ENCODE assay signal across 23 cellular contexts in genomic region chr17:11302395-11302932, GRCh38.
DNase-seq lines count a peak whose midpoint lies in the region; ATAC-seq and TF ChIP-seq lines count a peak whose summit lies in the region.
"Had no signal": no experiment of that assay in that cellular context is flagged by ENCODE, and none has a peak within 500 bp of the region (broad histone marks: within the 10 kb centered on the region; RNA-seq: fewer than 3 reads in every experiment).

No MANE protein-coding gene starts in this region.

- H3K4me3 Mint-ChIP-seq in activated CD4-positive, alpha-beta T cell treated with anti-CD3 and anti-CD28 coated beads, Interleukin-2, amount 10 ng/mL, durations not matched to agents 24 days and 14 days, result no peak overlapping the region
- H3K4me3 Mint-ChIP-seq: CD14-positive monocyte; CD4-positive, CD25-positive, alpha-beta regulatory T cell; CD8-positive, alpha-beta memory T cell had no signal

- no peak for TF ChIP-seq POLR2A in gastroesophageal sphincter (IDR thresholded peaks at IDR 0.05)

- intact Hi-C loops in activated CD4-positive, alpha-beta T cell treated with anti-CD3 and anti-CD28 coated beads, Interleukin-2, amount 10 ng/mL, durations not matched to agents 24 days and 14 days (cut with micrococcal nuclease), result no loop called here
- intact Hi-C loops in sciatic nerve (cut with DNase I), result no loop called here

- no peak overlapping the region for H3K4me3 ChIP-seq in gastroesophageal sphincter
- H3K4me3 ChIP-seq: BLaER1, GM12878 had no signal

- H3K27me3 Mint-ChIP-seq in activated CD4-positive, alpha-beta T cell treated with anti-CD3 and anti-CD28 coated beads, Interleukin-2, amount 10 ng/mL, durations not matched to agents 24 days and 14 days, result no peaks in the 10 kb centered on the region
- H3K27me3 Mint-ChIP-seq: CD4-positive, alpha-beta memory T cell; CD4-positive, CD25-positive, alpha-beta regulatory T cell; CD8-positive, alpha-beta memory T cell had no signal

- no peaks in the 10 kb centered on the region for H3K9me3 Mint-ChIP-seq in activated CD4-positive, alpha-beta T cell treated with anti-CD3 and anti-CD28 coated beads, Interleukin-2, amount 10 ng/mL, durations not matched to agents 24 days and 14 days

- 57 to 63% methylated on average over 2 to 5 of the region's 6 CpGs for WGBS in gastroesophageal sphincter (ENCODE audit: low coverage in 1 of 2), 2 donors

- H3K27ac ChIP-seq in gastroesophageal sphincter (no peak overlapping the region), caudate nucleus (ENCODE audit: low read depth, low read length) (no peak overlapping the region)
- H3K27ac ChIP-seq: BLaER1 had no signal

- TF ChIP-seq CTCF in gastroesophageal sphincter (IDR thresholded peaks at IDR 0.05), result no peak

- no peak overlapping the region for H3K27ac Mint-ChIP-seq in activated CD4-positive, alpha-beta T cell treated with anti-CD3 and anti-CD28 coated beads, Interleukin-2, amount 10 ng/mL, durations not matched to agents 24 days and 14 days
- H3K27ac Mint-ChIP-seq: CD14-positive monocyte; CD4-positive, alpha-beta memory T cell; CD4-positive, CD25-positive, alpha-beta regulatory T cell; CD8-positive, alpha-beta memory T cell had no signal

- H3K36me3 Mint-ChIP-seq in activated CD4-positive, alpha-beta T cell treated with anti-CD3 and anti-CD28 coated beads, Interleukin-2, amount 10 ng/mL, durations not matched to agents 24 days and 14 days (ENCODE audit: low read depth), result no peaks in the 10 kb centered on the region
- H3K36me3 Mint-ChIP-seq: CD14-positive monocyte; CD4-positive, alpha-beta memory T cell; CD4-positive, CD25-positive, alpha-beta regulatory T cell had no signal

- no peak for TF ChIP-seq EP300 in gastroesophageal sphincter (IDR thresholded peaks at IDR 0.05)

- H3K4me1 Mint-ChIP-seq in activated CD4-positive, alpha-beta T cell treated with anti-CD3 and anti-CD28 coated beads, Interleukin-2, amount 10 ng/mL, durations not matched to agents 24 days and 14 days, result no peaks in the 10 kb centered on the region
- H3K4me1 Mint-ChIP-seq: CD14-positive monocyte; CD4-positive, alpha-beta memory T cell; CD4-positive, CD25-positive, alpha-beta regulatory T cell; CD8-positive, alpha-beta memory T cell had no signal

- no peaks in the 10 kb centered on the region for H3K9me3 ChIP-seq in gastroesophageal sphincter
- H3K9me3 ChIP-seq: BE2C, BLaER1 had no signal

- H3K4me1 ChIP-seq in gastroesophageal sphincter, result no peaks in the 10 kb centered on the region
- H3K4me1 ChIP-seq: BE2C, BLaER1 had no signal

- DNase-seq in activated CD4-positive, alpha-beta T cell treated with anti-CD3 and anti-CD28 coated beads, Interleukin-2, amount 10 ng/mL, durations not matched to agents 24 days and 14 days, result peak; percentile 18
- no peak for DNase-seq in activated CD4-positive, alpha-beta T cell treated with anti-CD3 and anti-CD28 coated beads for 48 hours
- DNase-seq in sciatic nerve (ENCODE audit: low spot score) (no peak), caudate nucleus (lab: John Stamatoyannopoulos, UW) (no peak)
- DNase-seq: 8988T; ACHN; BE2C; C1 segment of cervical spinal cord; CD4-positive, alpha-beta memory T cell; CD4-positive, CD25-positive, alpha-beta regulatory T cell; CD8-positive, alpha-beta memory T cell; COR-L47; DMS153; DMS53; DMS79; DND-41; EL; GDM1 had no signal

- peak; percentile 22 for ATAC-seq in gastroesophageal sphincter
- peak; percentile 57 for ATAC-seq in sciatic nerve
- ATAC-seq in GM21825 (IDR thresholded peaks at IDR 0.05; ENCODE audit: unreplicated experiment), result no peak
- ATAC-seq: GM12878 had no signal

- no peaks in the 10 kb centered on the region for H3K36me3 ChIP-seq in gastroesophageal sphincter
- H3K36me3 ChIP-seq: BE2C, BLaER1 had no signal

- H3K27me3 ChIP-seq in gastroesophageal sphincter, result no peaks in the 10 kb centered on the region
- H3K27me3 ChIP-seq: BE2C, BLaER1 had no signal
